Comparison of ENCODE assay signal across 17 cellular contexts in the genomic region with DNA sequence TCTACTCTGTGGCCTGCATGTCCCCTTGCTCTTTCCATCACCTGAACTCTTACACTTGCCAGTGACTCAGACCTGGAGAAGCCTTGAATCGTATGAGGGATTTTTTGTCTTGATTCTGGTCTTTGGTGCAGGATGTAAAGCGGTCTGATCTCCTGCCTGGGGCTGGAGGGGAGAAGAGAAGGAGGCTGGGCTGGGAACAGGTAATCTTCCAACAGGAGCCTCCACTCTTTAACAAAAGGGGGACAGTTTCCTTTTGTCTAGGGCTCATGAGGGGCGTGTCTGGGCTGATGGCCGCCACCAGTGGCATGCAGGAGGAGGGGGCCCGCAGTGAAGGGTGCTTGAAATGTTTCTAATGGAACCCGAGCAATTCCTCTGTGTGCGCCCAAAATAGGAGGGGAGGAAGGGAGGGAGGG. TPM values are rescaled to one million over a fixed set of nuclear protein-coding genes. Genes with fewer than 3 reads are reported as not detected.
DNase-seq lines count a peak whose midpoint lies in the region; ATAC-seq and TF ChIP-seq lines count a peak whose summit lies in the region.
"Had no signal": no experiment of that assay in that cellular context is flagged by ENCODE, and none has a peak within 500 bp of the region (broad histone marks: within the 10 kb centered on the region; RNA-seq: fewer than 3 reads in every experiment).

No MANE protein-coding gene starts in this region.

- peaks cover 65 to 98% of the 10 kb centered on the region in 2 donors for H3K4me1 ChIP-seq in left lung
- H3K4me1 ChIP-seq in body of pancreas: peaks cover 44% of the 10 kb centered on the region

- H3K9me3 ChIP-seq in left lung (no peaks in the 10 kb centered on the region), body of pancreas (no peaks in the 10 kb centered on the region)
- H3K9me3 ChIP-seq: pancreas had no signal

- H3K27ac Mint-ChIP-seq in HFFc6 (peak overlapping the region; percentile 50), brain (peak overlapping the region in 3 of 5 experiments; percentile 96 to 98 (median 98))
- H3K27ac Mint-ChIP-seq: activated CD8-positive, alpha-beta T cell treated with anti-CD3 and anti-CD28 coated beads, Interleukin-2, amount 10 ng/mL, durations not matched to agents 7 days and 5 days had no signal

- DNase-seq in HFFc6 (no peak), left lung (peak in 1 of 2 donors; percentile 43), DMS53 (lab: John Stamatoyannopoulos, UW) (no peak), body of pancreas (no peak)
- DNase-seq in stimulated activated CD4-positive, alpha-beta T cell treated with anti-CD3 and anti-CD28 coated beads, Interleukin-15, amount 100 ng/mL, for 24 hours: no peak
- DNase-seq: activated CD8-positive, alpha-beta T cell treated with anti-CD3 and anti-CD28 coated beads, Interleukin-2, amount 10 ng/mL, durations not matched to agents 7 days and 5 days; activated naive CD4-positive, alpha-beta T cell treated with Interleukin-2 at 50 U/mL for 16 hours; COR-L47; foreskin melanocyte; NCI-H2171 treated with DMSO at 0.1 percent for 48 hours; pancreas; stimulated activated CD4-positive, alpha-beta T cell treated with anti-CD3 and anti-CD28 coated beads, Interleukin-4, amount 100 ng/mL, for 24 hours; stimulated activated naive CD8-positive, alpha-beta T cell treated with anti-CD3 and anti-CD28 coated beads, Interleukin-15, Interleukin-2, amounts not matched to agents 100 U/mL and 50 U/mL, for 24 hours had no signal

- H3K4me3 Mint-ChIP-seq in HFFc6 (no peak overlapping the region), brain (peak overlapping the region in 3 of 5 experiments; percentile 13 to 83 (median 82))
- H3K4me3 Mint-ChIP-seq: activated CD8-positive, alpha-beta T cell treated with anti-CD3 and anti-CD28 coated beads, Interleukin-2, amount 10 ng/mL, durations not matched to agents 7 days and 5 days had no signal

- H3K27me3 ChIP-seq in left lung (peaks cover 0 to 27% of the 10 kb centered on the region in 2 donors), body of pancreas (no peaks in the 10 kb centered on the region)
- H3K27me3 ChIP-seq: pancreas had no signal

- H3K4me3 ChIP-seq in left lung (no peak overlapping the region), body of pancreas (no peak overlapping the region)
- H3K4me3 ChIP-seq: pancreas had no signal

- peaks cover 5% of the 10 kb centered on the region for H3K36me3 Mint-ChIP-seq in HFFc6 (ENCODE audit: low read depth)
- peaks cover 4% of the 10 kb centered on the region for H3K36me3 Mint-ChIP-seq in brain

- TF ChIP-seq POLR2A in body of pancreas (IDR thresholded peaks at IDR 0.05): no peak

- TF ChIP-seq CTCF in HFFc6 (IDR thresholded peaks at IDR 0.05) (no peak), brain (conservative IDR thresholded peaks at IDR 0.05) (no peak), left lung (IDR thresholded peaks at IDR 0.05) (no peak), body of pancreas (IDR thresholded peaks at IDR 0.05) (no peak)

- H3K27ac ChIP-seq in left lung: peak overlapping the region; percentile 77 to 94
- H3K27ac ChIP-seq in temporal lobe (ENCODE audit: low read depth, low read length): peak overlapping the region; percentile 90
- H3K27ac ChIP-seq in body of pancreas: peak overlapping the region in 1 of 4 donors; percentile 37

- ATAC-seq in left lung: no peak
- no peak for ATAC-seq in GM21723 (IDR thresholded peaks at IDR 0.05; ENCODE audit: unreplicated experiment)
- no peak for ATAC-seq in body of pancreas
- ATAC-seq: activated CD8-positive, alpha-beta T cell treated with anti-CD3 and anti-CD28 coated beads, Interleukin-2, amount 10 ng/mL, durations not matched to agents 7 days and 5 days; pancreas; stimulated activated naive CD8-positive, alpha-beta T cell treated with anti-CD3 and anti-CD28 coated beads, Interleukin-15, Interleukin-2, amounts not matched to agents 100 U/mL and 50 U/mL, for 24 hours had no signal

- intact Hi-C loops in left lung (cut with DNase I) (no loop called here), body of pancreas (cut with DNase I) (no loop called here)

- H3K9me3 Mint-ChIP-seq in HFFc6 (no peaks in the 10 kb centered on the region), brain (peaks cover 0 to 11% (median 3%) of the 10 kb centered on the region in 5 experiments)

- H3K4me1 Mint-ChIP-seq in HFFc6 (ENCODE audit: low read depth) (peaks cover 75% of the 10 kb centered on the region), brain (peaks cover 87% of the 10 kb centered on the region)

- H3K27me3 Mint-ChIP-seq in HFFc6 (ENCODE audit: insufficient read depth) (peaks cover 3% of the 10 kb centered on the region), brain (peaks cover 100% of the 10 kb centered on the region)

- 70 to 72% methylated on average over 7 of the region's 7 CpGs for WGBS in body of pancreas, 2 donors

- no peaks in the 10 kb centered on the region for H3K36me3 ChIP-seq in left lung
- H3K36me3 ChIP-seq in body of pancreas (replicated peaks in 1 of 2; ENCODE audit: insufficient read depth in 1 of 2, low read depth in 2 of 2): no peaks in the 10 kb centered on the region
- H3K36me3 ChIP-seq: pancreas had no signal

RNA-seq across cellular contexts. Expression of gene NFIX, which starts 24.7 kb away (rescaled TPM):
- 100 to 1,000 TPM; 129 to 161 (median 142) TPM for total RNA-seq in HFFc6 (2021; fragmentation: NEBNext Ultra II Directional; extraction: Animal tissue kit (Norgen Biotek cat#: 25700))
- 239 TPM for polyA plus RNA-seq in brain (ENCODE audit: insufficient read depth, low read depth, low replicate concordance)
- total RNA-seq in left lung: 100 to 1,000 TPM; 166 to 237 TPM
- 185 TPM for total RNA-seq in temporal lobe
- total RNA-seq in body of pancreas: 10 to 100 TPM; 16.9 to 26.7 TPM

RNA-seq across cellular contexts. Expression of gene DAND5, which starts 50.6 kb away (rescaled TPM):
- not detected for total RNA-seq in HFFc6 (2021; fragmentation: NEBNext Ultra II Directional; extraction: Animal tissue kit (Norgen Biotek cat#: 25700))
- polyA plus RNA-seq in brain (ENCODE audit: insufficient read depth, low read depth, low replicate concordance): 0.56 TPM
- total RNA-seq in left lung (under 1 TPM in 1 of 2 donors, not detected in 1; 0.13 TPM), temporal lobe (not detected), body of pancreas (not detected)
- total RNA-seq: T-helper 2 cell treated with Interferon-gamma antibody and Interleukin-4, amounts not matched to agents 100 ng/mL and 5 ng/mL, for 36 hours had no signal
